Comparison of ENCODE assay signal across 15 cellular contexts in the genomic region with DNA sequence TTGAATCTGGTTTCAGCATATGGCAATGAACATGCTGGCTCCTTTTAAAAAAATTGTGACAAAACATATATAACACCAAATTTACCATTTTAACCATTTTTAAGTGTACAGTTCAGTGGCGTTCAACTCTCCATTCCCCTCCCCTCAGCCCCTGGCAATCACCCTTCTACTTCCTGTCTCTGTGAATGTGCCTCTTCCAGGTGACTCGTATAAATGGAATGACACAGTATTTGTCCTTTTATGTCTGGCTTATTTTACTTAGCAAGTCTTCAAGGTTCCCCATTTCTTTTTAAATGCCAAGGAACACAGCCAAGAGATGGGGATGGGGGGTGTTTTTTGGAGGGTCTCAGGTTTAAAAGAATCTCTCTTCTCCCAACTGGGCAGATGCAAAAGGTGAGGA. TPM values are rescaled to one million over a fixed set of nuclear protein-coding genes. Genes with fewer than 3 reads are reported as not detected.
DNase-seq lines count a peak whose midpoint lies in the region; ATAC-seq and TF ChIP-seq lines count a peak whose summit lies in the region.
"Had no signal": no experiment of that assay in that cellular context is flagged by ENCODE, and none has a peak within 500 bp of the region (broad histone marks: within the 10 kb centered on the region; RNA-seq: fewer than 3 reads in every experiment).

No MANE protein-coding gene starts in this region.

- no TSS peak for BruUV-seq in PC-3 (replicated peaks; lab: Mats Ljungman, UMichigan)

- no peak overlapping the region for H3K23ac ChIP-seq in trophoblast cell (ENCODE audit: low read length)

- H2BK120ac ChIP-seq in trophoblast cell (ENCODE audit: insufficient read depth, low read length, poor library complexity): peak overlapping the region; percentile 63

- H3K27me3 ChIP-seq in PC-3 (ENCODE audit: low read length): no peaks in the 10 kb centered on the region
- no peaks in the 10 kb centered on the region for H3K27me3 ChIP-seq in trophoblast cell (ENCODE audit: insufficient read depth, low read length)
- H3K27me3 ChIP-seq: esophagus muscularis mucosa had no signal

- no peaks in the 10 kb centered on the region for H3K9me2 ChIP-seq in PC-3 (replicated peaks; ENCODE audit: low read length)

- H4K8ac ChIP-seq in trophoblast cell (ENCODE audit: low read depth, low read length): peak overlapping the region; percentile 65

- H3K4me2 ChIP-seq in PC-3 (ENCODE audit: low read length): peak overlapping the region; percentile 29; the same call in 1 of the 2 replicates
- no peak overlapping the region for H3K4me2 ChIP-seq in trophoblast cell (ENCODE audit: low read length)

- H3K79me1 ChIP-seq in trophoblast cell (ENCODE audit: low read length): peaks cover 15% of the 10 kb centered on the region

- H3K4ac ChIP-seq in trophoblast cell (ENCODE audit: low read depth, low read length): no peak overlapping the region

- peak overlapping the region; percentile 81 for H4K91ac ChIP-seq in trophoblast cell (ENCODE audit: low read depth, low read length)

- H2AK5ac ChIP-seq in trophoblast cell (ENCODE audit: low read length): no peak overlapping the region

- no peak overlapping the region for H3K18ac ChIP-seq in trophoblast cell (ENCODE audit: low read length)

- no peaks in the 10 kb centered on the region for H3K36me3 ChIP-seq in PC-3 (ENCODE audit: low read depth, low read length)
- no peaks in the 10 kb centered on the region for H3K36me3 ChIP-seq in trophoblast cell (ENCODE audit: control insufficient read depth in 1 of 2, insufficient read depth in 2 of 2, low read length in 2 of 2)
- H3K36me3 ChIP-seq: esophagus muscularis mucosa, HAP-1 had no signal

- no peaks in the 10 kb centered on the region for H3K79me2 ChIP-seq in PC-3 (ENCODE audit: low read length)
- H3K79me2 ChIP-seq in trophoblast cell (ENCODE audit: control insufficient read depth, insufficient read depth, low read length, poor library complexity): no peaks in the 10 kb centered on the region

- H2BK5ac ChIP-seq in trophoblast cell (ENCODE audit: low read depth, low read length, poor library complexity): peak overlapping the region; percentile 66

- ATAC-seq in PC-3: peak; percentile 60; the same call in 1 of the 2 replicates
- ATAC-seq in activated CD4-positive, alpha-beta T cell treated with anti-CD3 and anti-CD28 coated beads for 36 hours: no peak
- no peak for ATAC-seq in T-cell (replicated peaks in 1 of 4)

- no peak overlapping the region for H3K27ac Mint-ChIP-seq in activated CD4-positive, alpha-beta T cell treated with anti-CD3 and anti-CD28 coated beads for 36 hours
- no peak overlapping the region for H3K27ac Mint-ChIP-seq in CD14-positive monocyte
- H3K27ac Mint-ChIP-seq in T-cell: no peak overlapping the region
- H3K27ac Mint-ChIP-seq: activated naive CD4-positive, alpha-beta T cell treated with anti-CD3 and anti-CD28 coated beads, Interleukin-2, amount 50 U/mL, for 24 hours; memory B cell had no signal

- H3F3A ChIP-seq in PC-3 (ENCODE audit: low read length, unreplicated experiment): no peaks in the 10 kb centered on the region

- peaks cover 5% of the 10 kb centered on the region for H3K4me1 Mint-ChIP-seq in activated CD4-positive, alpha-beta T cell treated with anti-CD3 and anti-CD28 coated beads for 36 hours
- no peaks in the 10 kb centered on the region for H3K4me1 Mint-ChIP-seq in CD14-positive monocyte
- peaks cover 8 to 17% (median 13%) of the 10 kb centered on the region in 3 donors for H3K4me1 Mint-ChIP-seq in T-cell
- H3K4me1 Mint-ChIP-seq: memory B cell had no signal

- peak overlapping the region; percentile 43 for H2BK12ac ChIP-seq in trophoblast cell (ENCODE audit: low read length)

- intact Hi-C loops in PC-3 (cut with micrococcal nuclease) (no loop called here), CD14-positive monocyte (cut with micrococcal nuclease) (no loop called here)
- intact Hi-C loops in activated CD4-positive, alpha-beta T cell treated with anti-CD3 and anti-CD28 coated beads for 36 hours (cut with DNase I, micrococcal nuclease): no loop called here

- peak; percentile 1 for DNase-seq in HCEC 1CT
- peak; percentile 54 for DNase-seq in PC-3
- peak; percentile 32 for DNase-seq in dedifferentiated amniotic fluid mesenchymal stem cell (ENCODE audit: extremely low spot score)
- peak in 1 of 2 donors; percentile 16 for DNase-seq in trophoblast cell
- no peak for DNase-seq in activated CD4-positive, alpha-beta T cell treated with anti-CD3 and anti-CD28 coated beads for 36 hours
- no peak for DNase-seq in CD14-positive monocyte (ENCODE audit: low spot score)
- no peak for DNase-seq in T-cell
- DNase-seq: CD8-positive, alpha-beta memory T cell; NCI-H1417 treated with DMSO at 0.1 percent for 48 hours; NCI-H446 treated with DMSO at 0.1 percent for 48 hours; stimulated activated naive CD4-positive, alpha-beta T cell had no signal

- H3K4me3 Mint-ChIP-seq in activated CD4-positive, alpha-beta T cell treated with anti-CD3 and anti-CD28 coated beads for 36 hours: no peak overlapping the region
- no peak overlapping the region for H3K4me3 Mint-ChIP-seq in CD14-positive monocyte
- no peak overlapping the region for H3K4me3 Mint-ChIP-seq in T-cell
- H3K4me3 Mint-ChIP-seq: activated naive CD4-positive, alpha-beta T cell treated with anti-CD3 and anti-CD28 coated beads, Interleukin-2, amount 50 U/mL, for 24 hours; CD8-positive, alpha-beta memory T cell; memory B cell had no signal

- H3K9me3 Mint-ChIP-seq in activated CD4-positive, alpha-beta T cell treated with anti-CD3 and anti-CD28 coated beads for 36 hours (ENCODE audit: low read depth): no peaks in the 10 kb centered on the region
- H3K9me3 Mint-ChIP-seq in CD14-positive monocyte (peaks cover 0 to 4% (median 0%) of the 10 kb centered on the region in 7 donors), T-cell (no peaks in the 10 kb centered on the region)
- H3K9me3 Mint-ChIP-seq: activated naive CD4-positive, alpha-beta T cell treated with anti-CD3 and anti-CD28 coated beads, Interleukin-2, amount 50 U/mL, for 24 hours; CD8-positive, alpha-beta memory T cell; memory B cell had no signal

- CTCF ChIA-PET in PC-3 (lab: Charles Lee) (no interaction called here), T-cell (lab: Charles Lee) (no interaction called here)
- CTCF ChIA-PET in activated CD4-positive, alpha-beta T cell treated with anti-CD3 and anti-CD28 coated beads for 36 hours (lab: Charles Lee): no interaction called here

- H3K9ac ChIP-seq in PC-3 (ENCODE audit: low read length) (no peak overlapping the region), trophoblast cell (ENCODE audit: low read length) (no peak overlapping the region)

- H3K4me3 ChIP-seq in PC-3 (ENCODE audit: low read length) (no peak overlapping the region), trophoblast cell (ENCODE audit: low read depth, low read length) (no peak overlapping the region)
- H3K4me3 ChIP-seq: esophagus muscularis mucosa, HAP-1 had no signal

- no peak overlapping the region for H3K14ac ChIP-seq in trophoblast cell (ENCODE audit: low read length)

- no peaks in the 10 kb centered on the region for H3K27me3 Mint-ChIP-seq in activated CD4-positive, alpha-beta T cell treated with anti-CD3 and anti-CD28 coated beads for 36 hours
- H3K27me3 Mint-ChIP-seq in CD14-positive monocyte (ENCODE audit: low read depth in 3 of 3) (peaks cover 0 to 20% (median 2%) of the 10 kb centered on the region in 3 donors), T-cell (peaks cover 0 to 5% of the 10 kb centered on the region in 2 donors)
- H3K27me3 Mint-ChIP-seq: activated naive CD4-positive, alpha-beta T cell treated with anti-CD3 and anti-CD28 coated beads, Interleukin-2, amount 50 U/mL, for 24 hours had no signal

- POLR2A ChIA-PET in PC-3 (lab: Charles Lee; ENCODE audit: unreplicated experiment) (no interaction called here), T-cell (lab: Charles Lee) (no interaction called here)
- POLR2A ChIA-PET in activated CD4-positive, alpha-beta T cell treated with anti-CD3 and anti-CD28 coated beads for 36 hours (lab: Charles Lee): no interaction called here

- H3K36me3 Mint-ChIP-seq in activated CD4-positive, alpha-beta T cell treated with anti-CD3 and anti-CD28 coated beads for 36 hours (ENCODE audit: low read depth): no peaks in the 10 kb centered on the region
- H3K36me3 Mint-ChIP-seq in CD14-positive monocyte (no peaks in the 10 kb centered on the region), T-cell (peaks cover 3% of the 10 kb centered on the region)
- H3K36me3 Mint-ChIP-seq: activated naive CD4-positive, alpha-beta T cell treated with anti-CD3 and anti-CD28 coated beads, Interleukin-2, amount 50 U/mL, for 24 hours; memory B cell had no signal

- no CpG with 5 or more reads among the region's 2 CpGs for WGBS in trophoblast cell (ENCODE audit: extremely low coverage, insufficient coverage, insufficient read length)

- no peak overlapping the region for H4K12ac ChIP-seq in trophoblast cell (ENCODE audit: low read depth, low read length)

- peaks cover 31% of the 10 kb centered on the region for H3K4me1 ChIP-seq in PC-3 (ENCODE audit: insufficient read depth, low read length)
- peaks cover 10 to 13% of the 10 kb centered on the region in 2 experiments for H3K4me1 ChIP-seq in trophoblast cell (ENCODE audit: control insufficient read depth in 1 of 2, insufficient read depth in 2 of 2, low read length in 2 of 2)
- H3K4me1 ChIP-seq: esophagus muscularis mucosa had no signal

- H2AFZ ChIP-seq in PC-3 (ENCODE audit: low read length): peak overlapping the region; percentile 36; the same call in 1 of the 2 replicates
- no peak overlapping the region for H2AFZ ChIP-seq in trophoblast cell (ENCODE audit: insufficient read depth, low read length, poor library complexity)

- TF ChIP-seq CTCF in PC-3 (conservative IDR thresholded peaks at IDR 0.05; ENCODE audit: low read depth, low read length) (no peak), CD14-positive monocyte (IDR thresholded peaks at IDR 0.05) (no peak)

- no peaks in the 10 kb centered on the region for H4K20me1 ChIP-seq in PC-3 (ENCODE audit: low read length)

- H3K9me3 ChIP-seq in PC-3 (ENCODE audit: low read length) (no peaks in the 10 kb centered on the region), trophoblast cell (ENCODE audit: insufficient read depth, low read depth, low read length) (no peaks in the 10 kb centered on the region)
- H3K9me3 ChIP-seq: esophagus muscularis mucosa, HAP-1 had no signal

- H3K27ac ChIP-seq in PC-3 (ENCODE audit: low read length) (no peak overlapping the region), trophoblast cell (ENCODE audit: low read depth, low read length) (peak overlapping the region; percentile 61)
- H3K27ac ChIP-seq: esophagus muscularis mucosa had no signal

RNA-seq across cellular contexts. Expression of a gene that starts 35.4 kb away (rescaled TPM):
- total RNA-seq in PC-3 (2014; rRNA removed) (5.4 and 6.9 TPM in 2 replicates), T-cell (10 to 100 TPM in 2 of 5 donors, 1 to 10 TPM in 3; 9.1 to 13.6 (median 10.0) TPM)
- polyA plus RNA-seq in trophoblast cell (2013): 4.9 and 5.1 TPM in 2 replicates
- total RNA-seq in activated CD4-positive, alpha-beta T cell treated with anti-CD3 and anti-CD28 coated beads for 36 hours: 1 to 10 TPM; 4.3 to 5.7 TPM
- polyA plus RNA-seq in CD14-positive monocyte: 1 to 10 TPM in 1 of 2 donors, under 1 TPM in 1; 0.87 to 1.1 TPM

Comparison
In these comparisons a context has a peak if more than half of its experiments do, and no peak if none do; other contexts are left out.
1. DNase-seq: peak in HCEC 1CT (single experiment), PC-3 (single experiment) and dedifferentiated amniotic fluid mesenchymal stem cell (single experiment); none in activated CD4-positive, alpha-beta T cell treated with anti-CD3 and anti-CD28 coated beads for 36 hours (single experiment), CD14-positive monocyte (single experiment) and T-cell (0 of 34).